Comparison of ENCODE assay signal across 8 cellular contexts in the genomic region with DNA sequence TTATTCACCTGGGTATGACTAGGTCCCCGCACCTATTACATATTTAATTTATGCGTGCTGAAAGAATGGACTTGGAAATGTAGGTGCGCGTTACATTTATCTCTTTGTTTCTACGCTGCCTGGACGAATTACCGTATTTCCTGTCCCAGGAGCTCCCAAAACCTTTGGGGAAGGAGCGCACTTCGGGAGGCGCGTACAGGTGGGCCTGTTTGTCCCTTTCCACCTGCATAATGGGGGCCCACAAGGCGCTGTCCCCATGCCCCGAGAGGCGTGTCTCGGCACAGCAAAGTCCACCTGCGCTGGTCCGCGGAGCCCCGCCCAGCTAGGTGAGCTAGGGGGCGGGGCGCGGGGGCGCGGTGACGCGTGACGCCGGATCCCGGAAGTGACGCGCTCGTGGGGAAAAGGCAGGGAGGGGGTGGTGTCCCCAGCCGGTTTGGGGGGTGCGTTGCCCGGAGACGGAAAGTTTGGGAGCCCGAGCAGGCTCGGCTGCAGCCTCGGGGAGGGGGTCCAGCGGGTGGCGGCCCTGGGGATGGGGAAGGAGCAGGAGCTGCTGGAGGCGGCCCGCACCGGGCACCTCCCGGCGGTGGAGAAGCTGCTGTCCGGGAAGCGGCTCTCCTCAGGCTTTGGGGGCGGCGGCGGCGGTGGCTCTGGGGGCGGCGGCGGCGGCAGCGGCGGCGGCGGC. TPM values are rescaled to one million over a fixed set of nuclear protein-coding genes. Genes with fewer than 3 reads are reported as not detected.
DNase-seq lines count a peak whose midpoint lies in the region; ATAC-seq and TF ChIP-seq lines count a peak whose summit lies in the region.

A gene with protein sequence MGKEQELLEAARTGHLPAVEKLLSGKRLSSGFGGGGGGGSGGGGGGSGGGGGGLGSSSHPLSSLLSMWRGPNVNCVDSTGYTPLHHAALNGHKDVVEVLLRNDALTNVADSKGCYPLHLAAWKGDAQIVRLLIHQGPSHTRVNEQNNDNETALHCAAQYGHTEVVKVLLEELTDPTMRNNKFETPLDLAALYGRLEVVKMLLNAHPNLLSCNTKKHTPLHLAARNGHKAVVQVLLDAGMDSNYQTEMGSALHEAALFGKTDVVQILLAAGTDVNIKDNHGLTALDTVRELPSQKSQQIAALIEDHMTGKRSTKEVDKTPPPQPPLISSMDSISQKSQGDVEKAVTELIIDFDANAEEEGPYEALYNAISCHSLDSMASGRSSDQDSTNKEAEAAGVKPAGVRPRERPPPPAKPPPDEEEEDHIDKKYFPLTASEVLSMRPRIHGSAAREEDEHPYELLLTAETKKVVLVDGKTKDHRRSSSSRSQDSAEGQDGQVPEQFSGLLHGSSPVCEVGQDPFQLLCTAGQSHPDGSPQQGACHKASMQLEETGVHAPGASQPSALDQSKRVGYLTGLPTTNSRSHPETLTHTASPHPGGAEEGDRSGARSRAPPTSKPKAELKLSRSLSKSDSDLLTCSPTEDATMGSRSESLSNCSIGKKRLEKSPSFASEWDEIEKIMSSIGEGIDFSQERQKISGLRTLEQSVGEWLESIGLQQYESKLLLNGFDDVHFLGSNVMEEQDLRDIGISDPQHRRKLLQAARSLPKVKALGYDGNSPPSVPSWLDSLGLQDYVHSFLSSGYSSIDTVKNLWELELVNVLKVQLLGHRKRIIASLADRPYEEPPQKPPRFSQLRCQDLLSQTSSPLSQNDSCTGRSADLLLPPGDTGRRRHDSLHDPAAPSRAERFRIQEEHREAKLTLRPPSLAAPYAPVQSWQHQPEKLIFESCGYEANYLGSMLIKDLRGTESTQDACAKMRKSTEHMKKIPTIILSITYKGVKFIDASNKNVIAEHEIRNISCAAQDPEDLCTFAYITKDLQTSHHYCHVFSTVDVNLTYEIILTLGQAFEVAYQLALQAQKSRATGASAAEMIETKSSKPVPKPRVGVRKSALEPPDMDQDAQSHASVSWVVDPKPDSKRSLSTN (plus strand): TSS at position 382 of the 682 bp plus-strand sequence. CDS start 148 bp downstream, at position 530.

- H3K9me3 ChIP-seq in CD4-positive, alpha-beta T cell (ENCODE audit: control insufficient read depth, low read length): no peaks in the 10 kb centered on the region
- H3K9me3 ChIP-seq in MM.1S (replicated peaks; ENCODE audit: insufficient read depth, low read length) (no peaks in the 10 kb centered on the region), SU-DHL-6 (ENCODE audit: insufficient read depth, low read length) (no peaks in the 10 kb centered on the region), heart right ventricle (peaks cover 0 to 4% (median 0%) of the 10 kb centered on the region in 11 donors), tibial nerve (no peaks in the 10 kb centered on the region)

- WGBS in heart right ventricle, 2 donors: 1% methylated on average over 58 to 59 of the region's 60 CpGs
- 1% methylated on average over 35 to 57 of the region's 60 CpGs for WGBS in tibial nerve, 2 donors

- no peaks in the 10 kb centered on the region for H3K9me3 Mint-ChIP-seq in CD4-positive, alpha-beta T cell

- H3K27me3 ChIP-seq in CD4-positive, alpha-beta T cell (ENCODE audit: control insufficient read depth, insufficient read depth, low read length): no peaks in the 10 kb centered on the region
- H3K27me3 ChIP-seq in MM.1S (replicated peaks; ENCODE audit: insufficient read depth, low read length) (no peaks in the 10 kb centered on the region), SU-DHL-6 (ENCODE audit: low read length) (no peaks in the 10 kb centered on the region), heart right ventricle (no peaks in the 10 kb centered on the region), tibial nerve (no peaks in the 10 kb centered on the region)

- H3K9me2 ChIP-seq in MM.1S (replicated peaks; ENCODE audit: insufficient read depth, low read length) (no peaks in the 10 kb centered on the region), SU-DHL-6 (replicated peaks; ENCODE audit: insufficient read depth, low read length) (no peaks in the 10 kb centered on the region)

- H3K4me2 ChIP-seq in MM.1S (ENCODE audit: low read depth, low read length) (peak within 1 kb of the TSS; percentile 90), SU-DHL-6 (ENCODE audit: low read depth, low read length, poor library complexity, severe bottlenecking) (peak within 1 kb of the TSS; percentile 91)

- H3K36me3 Mint-ChIP-seq in CD4-positive, alpha-beta T cell (ENCODE audit: low read depth): peaks cover 44% of the 10 kb centered on the region

- H3K4me3 Mint-ChIP-seq in CD4-positive, alpha-beta T cell: peak within 1 kb of the TSS; percentile 97

- H3K9ac ChIP-seq in MM.1S (ENCODE audit: low read length) (peak within 1 kb of the TSS; percentile 90), SU-DHL-6 (ENCODE audit: low read length) (peak within 1 kb of the TSS; percentile 86)

- H3F3A ChIP-seq in MM.1S (ENCODE audit: insufficient read depth, low read length) (peaks cover 8% of the 10 kb centered on the region), SU-DHL-6 (ENCODE audit: insufficient read depth) (peaks cover 22% of the 10 kb centered on the region)

- DNase-seq in CD4-positive, alpha-beta T cell: peak; percentile 86 to 95 (median 88)
- peak; percentile 86 for DNase-seq in MM.1S
- peak; percentile 77 for DNase-seq in activated naive CD8-positive, alpha-beta T cell treated with anti-CD3 and anti-CD28 coated beads, Interleukin-2, amount 50 U/mL, for 16 hours (ENCODE audit: low read depth, low spot score)
- DNase-seq in heart right ventricle: peak; percentile 83 to 85
- peak; percentile 79 to 98 (median 89) for DNase-seq in posterior cingulate gyrus
- peak; percentile 63 to 72 for DNase-seq in tibial nerve (ENCODE audit: low spot score in 2 of 2)

- H3K4me1 Mint-ChIP-seq in CD4-positive, alpha-beta T cell (ENCODE audit: low read depth): peaks cover 52% of the 10 kb centered on the region

- H3K27ac Mint-ChIP-seq in CD4-positive, alpha-beta T cell: peak within 1 kb of the TSS; percentile 97

- H3K79me2 ChIP-seq in MM.1S (ENCODE audit: low read length) (peaks cover 54% of the 10 kb centered on the region), SU-DHL-6 (ENCODE audit: insufficient read depth, low read length) (peaks cover 50% of the 10 kb centered on the region)

- CTCF ChIA-PET in CD4-positive, alpha-beta T cell (lab: Charles Lee): interaction anchor here (1.0 to 1.4 kb wide), 2 partner anchors 23 to 95 kb away, joined by 3 read pairs; no protein-coding TSS in a partner anchor

- peak; percentile 69 for ATAC-seq in CD4-positive, alpha-beta T cell (ENCODE audit: poor library complexity)
- ATAC-seq in GM21447 (IDR thresholded peaks at IDR 0.05; ENCODE audit: unreplicated experiment) (peak; percentile 43), heart right ventricle (peak; percentile 72 to 89 (median 88))

- POLR2A ChIA-PET in CD4-positive, alpha-beta T cell (lab: Charles Lee): interaction anchor here (0.6 to 3.5 kb wide), 22 partner anchors 10 to 1268 kb away, joined by 3 to 48 read pairs (median 6); a partner anchor contains a TSS

- H2AFZ ChIP-seq in MM.1S (ENCODE audit: low read length) (peak within 1 kb of the TSS; percentile 94), SU-DHL-6 (ENCODE audit: low read depth, low read length, severe bottlenecking) (peak within 1 kb of the TSS; percentile 87)

- H3K4me1 ChIP-seq in MM.1S (ENCODE audit: low read length) (no peaks in the 10 kb centered on the region), heart right ventricle (peaks cover 8 to 63% (median 35%) of the 10 kb centered on the region in 9 donors), tibial nerve (peaks cover 0 to 54% (median 18%) of the 10 kb centered on the region in 4 donors)

- H3K36me3 ChIP-seq in MM.1S (replicated peaks; ENCODE audit: insufficient read depth, low read length): no peaks in the 10 kb centered on the region
- H3K36me3 ChIP-seq in SU-DHL-6 (ENCODE audit: low read length): peaks cover 7% of the 10 kb centered on the region; the same call in 1 of the 2 replicates
- H3K36me3 ChIP-seq in heart right ventricle: peaks cover 0 to 21% (median 0%) of the 10 kb centered on the region in 9 donors
- H3K36me3 ChIP-seq in tibial nerve: peaks cover 0 to 6% (median 0%) of the 10 kb centered on the region in 3 donors

- peak in 1 of 2 donors; percentile 60 for TF ChIP-seq POLR2A in tibial nerve (IDR thresholded peaks at IDR 0.05)

- intact Hi-C loops in CD4-positive, alpha-beta T cell (cut with DNase I, micrococcal nuclease): loop anchor here (2.0 to 10.0 kb wide), 6 partner anchors 97 to 642 kb away; a partner anchor contains a TSS
- intact Hi-C loops in heart right ventricle (cut with DNase I) (loop anchor here in 5 of 10 donors (1.0 to 10.0 kb wide), 9 partner anchors 68 to 256 kb away; a partner anchor contains a TSS), posterior cingulate gyrus (cut with DNase I) (loop anchor here (5.0 to 10.0 kb wide), 2 partner anchors 132 to 256 kb away; a partner anchor contains a TSS)

- peak in 1 of 2 donors; percentile 58 for TF ChIP-seq EP300 in tibial nerve (IDR thresholded peaks at IDR 0.05)

- no peaks in the 10 kb centered on the region for H3K27me3 Mint-ChIP-seq in CD4-positive, alpha-beta T cell

- H3K4me3 ChIP-seq in MM.1S (ENCODE audit: low read length) (peak within 1 kb of the TSS; percentile 96), SU-DHL-6 (ENCODE audit: insufficient read depth, low read length, poor library complexity, severe bottlenecking) (peak within 1 kb of the TSS; percentile 90), heart right ventricle (peak within 1 kb of the TSS; percentile 62 to 92 (median 78)), tibial nerve (peak within 1 kb of the TSS; percentile 63 to 87 (median 78))

- H3K27ac ChIP-seq in CD4-positive, alpha-beta T cell (ENCODE audit: low read depth, low read length): peak within 1 kb of the TSS; percentile 90
- peak within 1 kb of the TSS; percentile 75 for H3K27ac ChIP-seq in MM.1S (ENCODE audit: low read length)
- peak within 1 kb of the TSS; percentile 53 for H3K27ac ChIP-seq in SU-DHL-6 (ENCODE audit: low read depth, low read length)
- peak within 1 kb of the TSS; percentile 62 to 93 (median 87) for H3K27ac ChIP-seq in heart right ventricle
- peak within 1 kb of the TSS; percentile 87 to 94 (median 90) for H3K27ac ChIP-seq in tibial nerve

- H4K20me1 ChIP-seq in MM.1S (ENCODE audit: insufficient read depth, low read length) (no peaks in the 10 kb centered on the region), SU-DHL-6 (ENCODE audit: low read depth, low read length) (peaks cover 11% of the 10 kb centered on the region; the same call in 1 of the 2 replicates)

- no peak for TF ChIP-seq CTCF in CD4-positive, alpha-beta T cell (IDR thresholded peaks at IDR 0.05)
- no peak for TF ChIP-seq CTCF in MM.1S (IDR thresholded peaks at IDR 0.05; ENCODE audit: low read length)
- TF ChIP-seq CTCF in SU-DHL-6 (IDR thresholded peaks at IDR 0.05; ENCODE audit: insufficient read depth, low read length, poor library complexity, severe bottlenecking): no peak
- TF ChIP-seq CTCF in heart right ventricle (IDR thresholded peaks at IDR 0.05): no peak
- no peak for TF ChIP-seq CTCF in tibial nerve (IDR thresholded peaks at IDR 0.05)

RNA-seq across cellular contexts. Expression of the gene that starts here (rescaled TPM):
- 1 to 10 TPM; 6.4 to 6.9 TPM for total RNA-seq in CD4-positive, alpha-beta T cell
- 10 to 100 TPM; 24.7 to 36.3 (median 30.9) TPM for total RNA-seq in heart right ventricle
- polyA plus RNA-seq in heart right ventricle: 10 to 100 TPM in 1 of 2 donors, 1 to 10 TPM in 1; 7.1 to 17.8 TPM
- 10 to 100 TPM; 39.3 to 55.9 (median 44.0) TPM for total RNA-seq in tibial nerve

Comparison
In these comparisons a context has a peak if more than half of its experiments do, and no peak if none do; other contexts are left out.
1. Peak in every context shown above with its lines: DNase-seq, ATAC-seq, H3K4me3 ChIP-seq and H3K27ac ChIP-seq.